9 cellular contexts compared by ENCODE assay signal in the genomic region with DNA sequence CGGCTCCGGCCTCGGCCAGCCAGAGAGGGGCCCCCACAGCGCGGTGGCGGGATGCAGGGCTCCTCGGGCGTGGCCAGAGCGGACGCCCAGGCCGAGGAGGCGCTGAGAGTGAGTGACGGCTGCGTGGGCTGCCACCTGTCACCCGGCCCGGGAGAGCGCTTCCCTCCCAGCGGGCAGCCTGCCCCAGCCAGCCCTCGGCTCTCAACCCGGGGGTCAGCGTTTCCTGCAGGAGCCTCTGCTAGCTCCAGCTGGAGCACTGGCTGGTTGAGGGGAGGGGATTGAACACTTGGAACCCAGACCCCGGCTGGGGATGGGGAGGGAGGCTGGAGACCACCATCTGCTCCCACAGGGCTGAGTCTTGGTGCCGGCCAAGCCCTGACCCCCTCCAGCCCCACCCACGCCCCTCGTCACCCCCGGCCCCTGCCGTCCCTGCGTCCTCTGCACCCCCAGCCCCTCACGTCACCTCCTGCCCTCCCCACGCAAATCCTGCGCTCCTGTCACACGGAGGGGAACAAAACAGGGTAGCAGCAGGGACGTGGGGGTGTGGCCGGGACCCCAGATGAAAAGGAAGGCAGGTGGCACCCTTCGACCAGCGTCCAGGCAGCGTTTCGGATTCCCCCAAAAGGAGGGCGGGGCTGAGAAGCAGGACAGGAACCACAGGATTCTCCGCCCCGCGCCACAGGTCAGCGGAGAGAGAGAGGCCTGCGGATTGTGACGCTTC.
A peak's percentile ranks its signal among the peaks of the same experiment; 100 is the strongest.
DNase-seq lines count a peak whose midpoint lies in the region; ATAC-seq and TF ChIP-seq lines count a peak whose summit lies in the region.
"Had no signal": no experiment of that assay in that cellular context is flagged by ENCODE, and none has a peak within 500 bp of the region (broad histone marks: within the 10 kb centered on the region; RNA-seq: fewer than 3 reads in every experiment).

No MANE protein-coding gene starts in this region.

- H3K9me3 ChIP-seq in CD4-positive, CD25-positive, alpha-beta regulatory T cell (ENCODE audit: control insufficient read depth in 2 of 2, low read length in 2 of 2): no peaks in the 10 kb centered on the region
- no peaks in the 10 kb centered on the region for H3K9me3 ChIP-seq in effector memory CD4-positive, alpha-beta T cell (ENCODE audit: control insufficient read depth, low read length)
- H3K9me3 ChIP-seq in parathyroid adenoma (ENCODE audit: control insufficient read depth, low read length): no peaks in the 10 kb centered on the region

- peak overlapping the region; percentile 32 to 84 (median 79) for H3K4me3 Mint-ChIP-seq in CD4-positive, CD25-positive, alpha-beta regulatory T cell

- H3K27me3 Mint-ChIP-seq in CD4-positive, CD25-positive, alpha-beta regulatory T cell: peaks cover 51% of the 10 kb centered on the region

- H3K4me2 ChIP-seq in parathyroid adenoma (ENCODE audit: low read length): peak overlapping the region; percentile 57

- no peak overlapping the region for H3K27ac ChIP-seq in CD4-positive, CD25-positive, alpha-beta regulatory T cell (ENCODE audit: insufficient read depth, low read length, poor library complexity, severe bottlenecking)
- no peak overlapping the region for H3K27ac ChIP-seq in effector memory CD4-positive, alpha-beta T cell (ENCODE audit: insufficient read depth, low read length, poor library complexity, severe bottlenecking)
- H3K27ac ChIP-seq in parathyroid adenoma: no peak overlapping the region

- peak; percentile 23 to 28 for ATAC-seq in CD4-positive, CD25-positive, alpha-beta regulatory T cell (ENCODE audit: low read depth in 2 of 2)
- no peak for ATAC-seq in HG03159 (IDR thresholded peaks at IDR 0.05; ENCODE audit: unreplicated experiment)
- ATAC-seq in GM21737 (IDR thresholded peaks at IDR 0.05; ENCODE audit: unreplicated experiment): no peak
- ATAC-seq: left colon had no signal

- H3K4me1 ChIP-seq in CD4-positive, CD25-positive, alpha-beta regulatory T cell (ENCODE audit: control insufficient read depth, insufficient read depth, low read length, poor library complexity, severe bottlenecking): peaks cover 17% of the 10 kb centered on the region
- peaks cover 11% of the 10 kb centered on the region for H3K4me1 ChIP-seq in effector memory CD4-positive, alpha-beta T cell (ENCODE audit: control insufficient read depth, insufficient read depth, low read length, poor library complexity, severe bottlenecking)
- no peaks in the 10 kb centered on the region for H3K4me1 ChIP-seq in parathyroid adenoma

- H3K36me3 Mint-ChIP-seq in CD4-positive, CD25-positive, alpha-beta regulatory T cell: no peaks in the 10 kb centered on the region

- peak overlapping the region; percentile 56 for H2AFZ ChIP-seq in parathyroid adenoma

- H3K27ac Mint-ChIP-seq in CD4-positive, CD25-positive, alpha-beta regulatory T cell: no peak overlapping the region

- peaks cover 15% of the 10 kb centered on the region for H3K27me3 ChIP-seq in CD4-positive, CD25-positive, alpha-beta regulatory T cell (ENCODE audit: control insufficient read depth, insufficient read depth, low read length)
- H3K27me3 ChIP-seq in effector memory CD4-positive, alpha-beta T cell (replicated peaks; ENCODE audit: control insufficient read depth, insufficient read depth, low read length, poor library complexity, severe bottlenecking): peaks cover 21% of the 10 kb centered on the region
- H3K27me3 ChIP-seq in parathyroid adenoma (ENCODE audit: control insufficient read depth, insufficient read depth, low read length): no peaks in the 10 kb centered on the region

- H3K36me3 ChIP-seq in CD4-positive, CD25-positive, alpha-beta regulatory T cell (ENCODE audit: control insufficient read depth, insufficient read depth, low read length): no peaks in the 10 kb centered on the region
- H3K36me3 ChIP-seq in effector memory CD4-positive, alpha-beta T cell (ENCODE audit: control insufficient read depth, insufficient read depth, low read length): no peaks in the 10 kb centered on the region
- no peaks in the 10 kb centered on the region for H3K36me3 ChIP-seq in parathyroid adenoma (ENCODE audit: control insufficient read depth, insufficient read depth, low read length)

- H3K9ac ChIP-seq in parathyroid adenoma: no peak overlapping the region

- DNase-seq in CD4-positive, CD25-positive, alpha-beta regulatory T cell: no peak
- DNase-seq in NCI-H748 treated with DMSO at 0.1 percent for 48 hours (lab: John Stamatoyannopoulos, UW): peak; percentile 12
- no peak for DNase-seq in effector memory CD4-positive, alpha-beta T cell
- no peak for DNase-seq in HPDE6-E6E7 (ENCODE audit: extremely low spot score)
- DNase-seq in T1000 (lab: John Stamatoyannopoulos, UW): no peak

- H3K4me1 Mint-ChIP-seq in CD4-positive, CD25-positive, alpha-beta regulatory T cell: peaks cover 0 to 37% (median 23%) of the 10 kb centered on the region in 4 donors

- peaks cover 0 to 5% (median 0%) of the 10 kb centered on the region in 7 donors for H3K9me3 Mint-ChIP-seq in CD4-positive, CD25-positive, alpha-beta regulatory T cell

- no peaks in the 10 kb centered on the region for H3K79me2 ChIP-seq in parathyroid adenoma

- no peak overlapping the region for H3K4me3 ChIP-seq in CD4-positive, CD25-positive, alpha-beta regulatory T cell (ENCODE audit: low read depth, low read length)
- peak overlapping the region; percentile 44 for H3K4me3 ChIP-seq in effector memory CD4-positive, alpha-beta T cell (ENCODE audit: insufficient read depth, low read depth, low read length, poor library complexity, severe bottlenecking)
- peak overlapping the region; percentile 7 for H3K4me3 ChIP-seq in parathyroid adenoma (ENCODE audit: low read depth, low read length)

- no peak for TF ChIP-seq CTCF in parathyroid adenoma (IDR thresholded peaks at IDR 0.05)

Comparison
In these comparisons a context has a peak if more than half of its experiments do, and no peak if none do; other contexts are left out.
1. ATAC-seq: peak in CD4-positive, CD25-positive, alpha-beta regulatory T cell (2 of 2); none in HG03159 (single experiment) and GM21737 (single experiment).